Comparison of ENCODE assay signal across 14 cellular contexts in genomic region chr4:139841464-139842195, GRCh38.
A peak's percentile ranks its signal among the peaks of the same experiment; 100 is the strongest.
DNase-seq lines count a peak whose midpoint lies in the region; ATAC-seq and TF ChIP-seq lines count a peak whose summit lies in the region.
"Had no signal": no experiment of that assay in that cellular context is flagged by ENCODE, and none has a peak within 500 bp of the region (broad histone marks: within the 10 kb centered on the region; RNA-seq: fewer than 3 reads in every experiment).

No MANE protein-coding gene starts in this region.

- peaks cover 29 to 45% of the 10 kb centered on the region in 2 donors for H3K4me1 Mint-ChIP-seq in natural killer cell treated with Interleukin-12 subunit alpha and Interleukin-12 subunit beta and Interleukin-15 and Interleukin-18, amount 100 ng/mL, for 72 hours (ENCODE audit: low read depth in 2 of 2)

- H3K4me3 Mint-ChIP-seq in natural killer cell treated with Interleukin-12 subunit alpha and Interleukin-12 subunit beta and Interleukin-15 and Interleukin-18, amount 100 ng/mL, for 72 hours, result peak overlapping the region; percentile 48

- H3K27me3 Mint-ChIP-seq in natural killer cell treated with Interleukin-12 subunit alpha and Interleukin-12 subunit beta and Interleukin-15 and Interleukin-18, amount 100 ng/mL, for 72 hours, result no peaks in the 10 kb centered on the region

- TF ChIP-seq POLR2A in body of pancreas (IDR thresholded peaks at IDR 0.05) (no peak), suprapubic skin (IDR thresholded peaks at IDR 0.05) (no peak)

- intact Hi-C loops in body of pancreas (cut with DNase I), result no loop called here
- intact Hi-C loops in sciatic nerve (cut with DNase I), result no loop called here

- H3K4me3 ChIP-seq in body of pancreas, result no peak overlapping the region
- no peak overlapping the region for H3K4me3 ChIP-seq in suprapubic skin
- H3K4me3 ChIP-seq: heart right ventricle, MG63 had no signal

- TF ChIP-seq CTCF in body of pancreas (IDR thresholded peaks at IDR 0.05) (peak in 1 of 7 experiments; percentile 27), suprapubic skin (IDR thresholded peaks at IDR 0.05) (no peak)

- H3K36me3 Mint-ChIP-seq in natural killer cell treated with Interleukin-12 subunit alpha and Interleukin-12 subunit beta and Interleukin-15 and Interleukin-18, amount 100 ng/mL, for 72 hours, result no peaks in the 10 kb centered on the region
- H3K36me3 Mint-ChIP-seq: activated naive CD4-positive, alpha-beta T cell treated with anti-CD3 and anti-CD28 coated beads, Interleukin-2, amount 50 U/mL, for 72 hours had no signal

- no peak for TF ChIP-seq EP300 in suprapubic skin (IDR thresholded peaks at IDR 0.05)

- no peaks in the 10 kb centered on the region for H3K27me3 ChIP-seq in body of pancreas
- H3K27me3 ChIP-seq in suprapubic skin, result no peaks in the 10 kb centered on the region
- H3K27me3 ChIP-seq: heart right ventricle, MG63 had no signal

- H3K9me3 ChIP-seq in body of pancreas (no peaks in the 10 kb centered on the region), suprapubic skin (no peaks in the 10 kb centered on the region)
- H3K9me3 ChIP-seq: heart right ventricle, MG63 had no signal

- no peaks in the 10 kb centered on the region for H3K9me3 Mint-ChIP-seq in natural killer cell treated with Interleukin-12 subunit alpha and Interleukin-12 subunit beta and Interleukin-15 and Interleukin-18, amount 100 ng/mL, for 72 hours
- H3K9me3 Mint-ChIP-seq: activated naive CD4-positive, alpha-beta T cell treated with anti-CD3 and anti-CD28 coated beads, Interleukin-2, amount 50 U/mL, for 72 hours had no signal

- WGBS in body of pancreas, 2 donors, result 16 to 22% methylated on average over 10 of the region's 10 CpGs
- 89% methylated on average over 10 of the region's 10 CpGs for WGBS in suprapubic skin

- peak; percentile 78 for ATAC-seq in body of pancreas
- peak; percentile 85 to 92 for ATAC-seq in natural killer cell treated with Interleukin-12 subunit alpha and Interleukin-12 subunit beta and Interleukin-15 and Interleukin-18, amount 100 ng/mL, for 72 hours
- no peak for ATAC-seq in sciatic nerve
- no peak for ATAC-seq in HG02588 (IDR thresholded peaks at IDR 0.05; ENCODE audit: unreplicated experiment)
- no peak for ATAC-seq in GM21390 (IDR thresholded peaks at IDR 0.05; ENCODE audit: unreplicated experiment)
- ATAC-seq: activated naive CD4-positive, alpha-beta T cell treated with anti-CD3 and anti-CD28 coated beads, Interleukin-2, amount 50 U/mL, for 72 hours had no signal

- peak; percentile 29 for DNase-seq in HT-29 (ENCODE audit: low spot score)
- peak; percentile 82 to 96 for DNase-seq in NCI-H2081 (lab: John Stamatoyannopoulos, UW)
- DNase-seq in body of pancreas, result peak; percentile 45 to 77 (median 62)
- peak; percentile 62 for DNase-seq in natural killer cell treated with Interleukin-12 subunit alpha and Interleukin-12 subunit beta and Interleukin-15 and Interleukin-18, amount 100 ng/mL, for 72 hours (ENCODE audit: low spot score)
- DNase-seq in sciatic nerve (ENCODE audit: low spot score), result no peak
- DNase-seq in suprapubic skin (ENCODE audit: low spot score in 2 of 2), result no peak
- DNase-seq: activated CD4-positive, alpha-beta T cell treated with anti-CD3 and anti-CD28 coated beads, Interleukin-2, amount 50 U/mL, for 1 hour; cortex of kidney; heart right ventricle; MG63; stimulated activated naive CD4-positive, alpha-beta T cell had no signal

- peak overlapping the region; percentile 17 to 49 for H3K27ac Mint-ChIP-seq in natural killer cell treated with Interleukin-12 subunit alpha and Interleukin-12 subunit beta and Interleukin-15 and Interleukin-18, amount 100 ng/mL, for 72 hours
- H3K27ac Mint-ChIP-seq: activated naive CD4-positive, alpha-beta T cell treated with anti-CD3 and anti-CD28 coated beads, Interleukin-2, amount 50 U/mL, for 72 hours had no signal

- H3K36me3 ChIP-seq in body of pancreas (replicated peaks in 1 of 2; ENCODE audit: insufficient read depth in 1 of 2, low read depth in 2 of 2), result no peaks in the 10 kb centered on the region
- no peaks in the 10 kb centered on the region for H3K36me3 ChIP-seq in suprapubic skin
- H3K36me3 ChIP-seq: heart right ventricle, MG63 had no signal

- H3K4me1 ChIP-seq in body of pancreas (peaks cover 23% of the 10 kb centered on the region), suprapubic skin (no peaks in the 10 kb centered on the region)

- peak overlapping the region in 2 of 4 donors; percentile 40 to 67 for H3K27ac ChIP-seq in body of pancreas
- no peak overlapping the region for H3K27ac ChIP-seq in suprapubic skin
- H3K27ac ChIP-seq: heart right ventricle had no signal

Comparison
In these comparisons a context has a peak if more than half of its experiments do, and no peak if none do; other contexts are left out.
1. DNase-seq: peak in HT-29 (single experiment), NCI-H2081 (2 of 2), body of pancreas (4 of 4) and natural killer cell treated with Interleukin-12 subunit alpha and Interleukin-12 subunit beta and Interleukin-15 and Interleukin-18, amount 100 ng/mL, for 72 hours (single experiment); none in sciatic nerve (single experiment) and suprapubic skin (0 of 2).
2. ATAC-seq: peak in body of pancreas (single experiment) and natural killer cell treated with Interleukin-12 subunit alpha and Interleukin-12 subunit beta and Interleukin-15 and Interleukin-18, amount 100 ng/mL, for 72 hours (2 of 2); none in sciatic nerve (single experiment), HG02588 (single experiment) and GM21390 (single experiment).